In the genomic region with DNA sequence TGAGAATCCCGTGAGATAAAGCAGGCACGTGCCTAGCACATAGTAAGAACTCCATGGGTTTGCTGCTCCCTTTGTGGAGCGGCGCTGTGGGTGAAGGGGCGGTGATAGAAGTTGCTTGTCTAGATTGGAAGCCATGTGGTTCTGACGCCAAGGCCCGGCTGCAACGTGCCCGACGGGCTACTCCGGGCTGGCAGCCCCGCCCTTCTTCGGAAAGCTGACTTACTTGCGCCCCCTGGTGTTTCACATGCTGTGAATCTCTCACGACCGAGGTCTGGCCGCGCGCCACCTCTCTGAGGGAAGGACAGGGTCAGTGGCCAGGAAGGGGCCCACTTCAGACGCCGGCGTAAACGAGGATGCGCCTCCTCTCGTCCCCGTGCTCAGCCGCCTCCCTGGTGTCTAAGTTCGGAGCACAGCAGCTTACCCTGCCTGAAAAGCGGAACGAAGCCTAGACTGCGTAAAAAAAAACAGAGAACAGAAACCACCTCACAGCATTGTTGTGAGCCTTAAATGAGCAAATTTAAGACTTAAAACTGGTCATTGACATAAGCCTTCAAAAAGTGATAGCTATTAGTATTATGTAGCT, we compare ENCODE assay signal across 1 cellular context.
TF ChIP-seq lines count a peak whose summit lies in the region.

No MANE protein-coding gene starts in this region.

TF ChIP-seq in K562, 482 proteins besides CTCF, POLR2A, EP300 and RAD21 (continued from another document and continues in another):
- TF ChIP-seq, protein P1, sequence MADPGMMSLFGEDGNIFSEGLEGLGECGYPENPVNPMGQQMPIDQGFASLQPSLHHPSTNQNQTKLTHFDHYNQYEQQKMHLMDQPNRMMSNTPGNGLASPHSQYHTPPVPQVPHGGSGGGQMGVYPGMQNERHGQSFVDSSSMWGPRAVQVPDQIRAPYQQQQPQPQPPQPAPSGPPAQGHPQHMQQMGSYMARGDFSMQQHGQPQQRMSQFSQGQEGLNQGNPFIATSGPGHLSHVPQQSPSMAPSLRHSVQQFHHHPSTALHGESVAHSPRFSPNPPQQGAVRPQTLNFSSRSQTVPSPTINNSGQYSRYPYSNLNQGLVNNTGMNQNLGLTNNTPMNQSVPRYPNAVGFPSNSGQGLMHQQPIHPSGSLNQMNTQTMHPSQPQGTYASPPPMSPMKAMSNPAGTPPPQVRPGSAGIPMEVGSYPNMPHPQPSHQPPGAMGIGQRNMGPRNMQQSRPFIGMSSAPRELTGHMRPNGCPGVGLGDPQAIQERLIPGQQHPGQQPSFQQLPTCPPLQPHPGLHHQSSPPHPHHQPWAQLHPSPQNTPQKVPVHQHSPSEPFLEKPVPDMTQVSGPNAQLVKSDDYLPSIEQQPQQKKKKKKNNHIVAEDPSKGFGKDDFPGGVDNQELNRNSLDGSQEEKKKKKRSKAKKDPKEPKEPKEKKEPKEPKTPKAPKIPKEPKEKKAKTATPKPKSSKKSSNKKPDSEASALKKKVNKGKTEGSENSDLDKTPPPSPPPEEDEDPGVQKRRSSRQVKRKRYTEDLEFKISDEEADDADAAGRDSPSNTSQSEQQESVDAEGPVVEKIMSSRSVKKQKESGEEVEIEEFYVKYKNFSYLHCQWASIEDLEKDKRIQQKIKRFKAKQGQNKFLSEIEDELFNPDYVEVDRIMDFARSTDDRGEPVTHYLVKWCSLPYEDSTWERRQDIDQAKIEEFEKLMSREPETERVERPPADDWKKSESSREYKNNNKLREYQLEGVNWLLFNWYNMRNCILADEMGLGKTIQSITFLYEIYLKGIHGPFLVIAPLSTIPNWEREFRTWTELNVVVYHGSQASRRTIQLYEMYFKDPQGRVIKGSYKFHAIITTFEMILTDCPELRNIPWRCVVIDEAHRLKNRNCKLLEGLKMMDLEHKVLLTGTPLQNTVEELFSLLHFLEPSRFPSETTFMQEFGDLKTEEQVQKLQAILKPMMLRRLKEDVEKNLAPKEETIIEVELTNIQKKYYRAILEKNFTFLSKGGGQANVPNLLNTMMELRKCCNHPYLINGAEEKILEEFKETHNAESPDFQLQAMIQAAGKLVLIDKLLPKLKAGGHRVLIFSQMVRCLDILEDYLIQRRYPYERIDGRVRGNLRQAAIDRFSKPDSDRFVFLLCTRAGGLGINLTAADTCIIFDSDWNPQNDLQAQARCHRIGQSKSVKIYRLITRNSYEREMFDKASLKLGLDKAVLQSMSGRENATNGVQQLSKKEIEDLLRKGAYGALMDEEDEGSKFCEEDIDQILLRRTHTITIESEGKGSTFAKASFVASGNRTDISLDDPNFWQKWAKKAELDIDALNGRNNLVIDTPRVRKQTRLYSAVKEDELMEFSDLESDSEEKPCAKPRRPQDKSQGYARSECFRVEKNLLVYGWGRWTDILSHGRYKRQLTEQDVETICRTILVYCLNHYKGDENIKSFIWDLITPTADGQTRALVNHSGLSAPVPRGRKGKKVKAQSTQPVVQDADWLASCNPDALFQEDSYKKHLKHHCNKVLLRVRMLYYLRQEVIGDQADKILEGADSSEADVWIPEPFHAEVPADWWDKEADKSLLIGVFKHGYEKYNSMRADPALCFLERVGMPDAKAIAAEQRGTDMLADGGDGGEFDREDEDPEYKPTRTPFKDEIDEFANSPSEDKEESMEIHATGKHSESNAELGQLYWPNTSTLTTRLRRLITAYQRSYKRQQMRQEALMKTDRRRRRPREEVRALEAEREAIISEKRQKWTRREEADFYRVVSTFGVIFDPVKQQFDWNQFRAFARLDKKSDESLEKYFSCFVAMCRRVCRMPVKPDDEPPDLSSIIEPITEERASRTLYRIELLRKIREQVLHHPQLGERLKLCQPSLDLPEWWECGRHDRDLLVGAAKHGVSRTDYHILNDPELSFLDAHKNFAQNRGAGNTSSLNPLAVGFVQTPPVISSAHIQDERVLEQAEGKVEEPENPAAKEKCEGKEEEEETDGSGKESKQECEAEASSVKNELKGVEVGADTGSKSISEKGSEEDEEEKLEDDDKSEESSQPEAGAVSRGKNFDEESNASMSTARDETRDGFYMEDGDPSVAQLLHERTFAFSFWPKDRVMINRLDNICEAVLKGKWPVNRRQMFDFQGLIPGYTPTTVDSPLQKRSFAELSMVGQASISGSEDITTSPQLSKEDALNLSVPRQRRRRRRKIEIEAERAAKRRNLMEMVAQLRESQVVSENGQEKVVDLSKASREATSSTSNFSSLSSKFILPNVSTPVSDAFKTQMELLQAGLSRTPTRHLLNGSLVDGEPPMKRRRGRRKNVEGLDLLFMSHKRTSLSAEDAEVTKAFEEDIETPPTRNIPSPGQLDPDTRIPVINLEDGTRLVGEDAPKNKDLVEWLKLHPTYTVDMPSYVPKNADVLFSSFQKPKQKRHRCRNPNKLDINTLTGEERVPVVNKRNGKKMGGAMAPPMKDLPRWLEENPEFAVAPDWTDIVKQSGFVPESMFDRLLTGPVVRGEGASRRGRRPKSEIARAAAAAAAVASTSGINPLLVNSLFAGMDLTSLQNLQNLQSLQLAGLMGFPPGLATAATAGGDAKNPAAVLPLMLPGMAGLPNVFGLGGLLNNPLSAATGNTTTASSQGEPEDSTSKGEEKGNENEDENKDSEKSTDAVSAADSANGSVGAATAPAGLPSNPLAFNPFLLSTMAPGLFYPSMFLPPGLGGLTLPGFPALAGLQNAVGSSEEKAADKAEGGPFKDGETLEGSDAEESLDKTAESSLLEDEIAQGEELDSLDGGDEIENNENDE (IDR thresholded peaks at IDR 0.05; ENCODE audit: low read depth, low read length), result no peak
- TF ChIP-seq, protein P2, sequence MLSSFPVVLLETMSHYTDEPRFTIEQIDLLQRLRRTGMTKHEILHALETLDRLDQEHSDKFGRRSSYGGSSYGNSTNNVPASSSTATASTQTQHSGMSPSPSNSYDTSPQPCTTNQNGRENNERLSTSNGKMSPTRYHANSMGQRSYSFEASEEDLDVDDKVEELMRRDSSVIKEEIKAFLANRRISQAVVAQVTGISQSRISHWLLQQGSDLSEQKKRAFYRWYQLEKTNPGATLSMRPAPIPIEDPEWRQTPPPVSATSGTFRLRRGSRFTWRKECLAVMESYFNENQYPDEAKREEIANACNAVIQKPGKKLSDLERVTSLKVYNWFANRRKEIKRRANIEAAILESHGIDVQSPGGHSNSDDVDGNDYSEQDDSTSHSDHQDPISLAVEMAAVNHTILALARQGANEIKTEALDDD (IDR thresholded peaks at IDR 0.05), result no peak
- TF ChIP-seq MTA3 (IDR thresholded peaks at IDR 0.05; ENCODE audit: borderline replicate concordance) (peak; percentile 88), SMARCA5 (IDR thresholded peaks at IDR 0.05) (no peak), MCM2 (IDR thresholded peaks at IDR 0.05; ENCODE audit: low read depth) (no peak), KLF1 (tag; IDR thresholded peaks at IDR 0.05) (peak; percentile 90), MYBL2 (IDR thresholded peaks at IDR 0.05; ENCODE audit: low read depth) (no peak), MYBL2 (CRISPR knock-in tag; IDR thresholded peaks at IDR 0.05; ENCODE audit: borderline replicate concordance) (no peak), ZC3H4 (CRISPR knock-in tag; IDR thresholded peaks at IDR 0.05; ENCODE audit: borderline replicate concordance) (no peak), ARNT (IDR thresholded peaks at IDR 0.05) (peak in 1 of 2 experiments; percentile 50; a peak in 1 of 4 replicates), ZNF12 (CRISPR knock-in tag; IDR thresholded peaks at IDR 0.05) (no peak), ZNF766 (CRISPR knock-in tag; conservative IDR thresholded peaks at IDR 0.05) (no peak), SMARCC2 (IDR thresholded peaks at IDR 0.05; ENCODE audit: low read depth) (no peak), U2AF1 (optimal IDR thresholded peaks at IDR 0.05; ENCODE audit: low read depth, low read length) (no peak), ZKSCAN3 (CRISPR knock-in tag; IDR thresholded peaks at IDR 0.05) (no peak), PTTG1 (tag; IDR thresholded peaks at IDR 0.05; ENCODE audit: low read depth) (no peak), ILK (tag; IDR thresholded peaks at IDR 0.05; ENCODE audit: borderline replicate concordance, low read depth) (no peak), NUFIP1 (IDR thresholded peaks at IDR 0.05; ENCODE audit: partially characterized antibody) (no peak), SAFB (IDR thresholded peaks at IDR 0.05; ENCODE audit: borderline replicate concordance, low read depth, low read length) (no peak), MAZ (CRISPR knock-in tag; conservative IDR thresholded peaks at IDR 0.05 in 1 of 2, IDR thresholded peaks at IDR 0.05 in 1 of 2) (peak; percentile 98 to 100)
- TF ChIP-seq, protein P3, sequence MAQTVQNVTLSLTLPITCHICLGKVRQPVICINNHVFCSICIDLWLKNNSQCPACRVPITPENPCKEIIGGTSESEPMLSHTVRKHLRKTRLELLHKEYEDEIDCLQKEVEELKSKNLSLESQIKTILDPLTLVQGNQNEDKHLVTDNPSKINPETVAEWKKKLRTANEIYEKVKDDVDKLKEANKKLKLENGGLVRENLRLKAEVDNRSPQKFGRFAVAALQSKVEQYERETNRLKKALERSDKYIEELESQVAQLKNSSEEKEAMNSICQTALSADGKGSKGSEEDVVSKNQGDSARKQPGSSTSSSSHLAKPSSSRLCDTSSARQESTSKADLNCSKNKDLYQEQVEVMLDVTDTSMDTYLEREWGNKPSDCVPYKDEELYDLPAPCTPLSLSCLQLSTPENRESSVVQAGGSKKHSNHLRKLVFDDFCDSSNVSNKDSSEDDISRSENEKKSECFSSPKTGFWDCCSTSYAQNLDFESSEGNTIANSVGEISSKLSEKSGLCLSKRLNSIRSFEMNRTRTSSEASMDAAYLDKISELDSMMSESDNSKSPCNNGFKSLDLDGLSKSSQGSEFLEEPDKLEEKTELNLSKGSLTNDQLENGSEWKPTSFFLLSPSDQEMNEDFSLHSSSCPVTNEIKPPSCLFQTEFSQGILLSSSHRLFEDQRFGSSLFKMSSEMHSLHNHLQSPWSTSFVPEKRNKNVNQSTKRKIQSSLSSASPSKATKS (CRISPR knock-in tag; IDR thresholded peaks at IDR 0.05), result no peak
- TF ChIP-seq, protein P4, sequence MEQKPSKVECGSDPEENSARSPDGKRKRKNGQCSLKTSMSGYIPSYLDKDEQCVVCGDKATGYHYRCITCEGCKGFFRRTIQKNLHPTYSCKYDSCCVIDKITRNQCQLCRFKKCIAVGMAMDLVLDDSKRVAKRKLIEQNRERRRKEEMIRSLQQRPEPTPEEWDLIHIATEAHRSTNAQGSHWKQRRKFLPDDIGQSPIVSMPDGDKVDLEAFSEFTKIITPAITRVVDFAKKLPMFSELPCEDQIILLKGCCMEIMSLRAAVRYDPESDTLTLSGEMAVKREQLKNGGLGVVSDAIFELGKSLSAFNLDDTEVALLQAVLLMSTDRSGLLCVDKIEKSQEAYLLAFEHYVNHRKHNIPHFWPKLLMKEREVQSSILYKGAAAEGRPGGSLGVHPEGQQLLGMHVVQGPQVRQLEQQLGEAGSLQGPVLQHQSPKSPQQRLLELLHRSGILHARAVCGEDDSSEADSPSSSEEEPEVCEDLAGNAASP (IDR thresholded peaks at IDR 0.05), result no peak
- TF ChIP-seq, protein P5, sequence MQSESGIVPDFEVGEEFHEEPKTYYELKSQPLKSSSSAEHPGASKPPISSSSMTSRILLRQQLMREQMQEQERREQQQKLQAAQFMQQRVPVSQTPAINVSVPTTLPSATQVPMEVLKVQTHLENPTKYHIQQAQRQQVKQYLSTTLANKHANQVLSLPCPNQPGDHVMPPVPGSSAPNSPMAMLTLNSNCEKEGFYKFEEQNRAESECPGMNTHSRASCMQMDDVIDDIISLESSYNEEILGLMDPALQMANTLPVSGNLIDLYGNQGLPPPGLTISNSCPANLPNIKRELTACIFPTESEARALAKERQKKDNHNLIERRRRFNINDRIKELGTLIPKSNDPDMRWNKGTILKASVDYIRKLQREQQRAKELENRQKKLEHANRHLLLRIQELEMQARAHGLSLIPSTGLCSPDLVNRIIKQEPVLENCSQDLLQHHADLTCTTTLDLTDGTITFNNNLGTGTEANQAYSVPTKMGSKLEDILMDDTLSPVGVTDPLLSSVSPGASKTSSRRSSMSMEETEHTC (IDR thresholded peaks at IDR 0.05), result 0 out of 2 replicates have a peak, but pooled peaks have one; percentile 38
- TF ChIP-seq, protein P6, sequence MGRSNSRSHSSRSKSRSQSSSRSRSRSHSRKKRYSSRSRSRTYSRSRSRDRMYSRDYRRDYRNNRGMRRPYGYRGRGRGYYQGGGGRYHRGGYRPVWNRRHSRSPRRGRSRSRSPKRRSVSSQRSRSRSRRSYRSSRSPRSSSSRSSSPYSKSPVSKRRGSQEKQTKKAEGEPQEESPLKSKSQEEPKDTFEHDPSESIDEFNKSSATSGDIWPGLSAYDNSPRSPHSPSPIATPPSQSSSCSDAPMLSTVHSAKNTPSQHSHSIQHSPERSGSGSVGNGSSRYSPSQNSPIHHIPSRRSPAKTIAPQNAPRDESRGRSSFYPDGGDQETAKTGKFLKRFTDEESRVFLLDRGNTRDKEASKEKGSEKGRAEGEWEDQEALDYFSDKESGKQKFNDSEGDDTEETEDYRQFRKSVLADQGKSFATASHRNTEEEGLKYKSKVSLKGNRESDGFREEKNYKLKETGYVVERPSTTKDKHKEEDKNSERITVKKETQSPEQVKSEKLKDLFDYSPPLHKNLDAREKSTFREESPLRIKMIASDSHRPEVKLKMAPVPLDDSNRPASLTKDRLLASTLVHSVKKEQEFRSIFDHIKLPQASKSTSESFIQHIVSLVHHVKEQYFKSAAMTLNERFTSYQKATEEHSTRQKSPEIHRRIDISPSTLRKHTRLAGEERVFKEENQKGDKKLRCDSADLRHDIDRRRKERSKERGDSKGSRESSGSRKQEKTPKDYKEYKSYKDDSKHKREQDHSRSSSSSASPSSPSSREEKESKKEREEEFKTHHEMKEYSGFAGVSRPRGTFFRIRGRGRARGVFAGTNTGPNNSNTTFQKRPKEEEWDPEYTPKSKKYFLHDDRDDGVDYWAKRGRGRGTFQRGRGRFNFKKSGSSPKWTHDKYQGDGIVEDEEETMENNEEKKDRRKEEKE (IDR thresholded peaks at IDR 0.05; ENCODE audit: borderline replicate concordance in 1 of 2, control insufficient read depth in 1 of 2, low read depth in 2 of 2, low read length in 1 of 2), result no peak
- TF ChIP-seq, protein P7, sequence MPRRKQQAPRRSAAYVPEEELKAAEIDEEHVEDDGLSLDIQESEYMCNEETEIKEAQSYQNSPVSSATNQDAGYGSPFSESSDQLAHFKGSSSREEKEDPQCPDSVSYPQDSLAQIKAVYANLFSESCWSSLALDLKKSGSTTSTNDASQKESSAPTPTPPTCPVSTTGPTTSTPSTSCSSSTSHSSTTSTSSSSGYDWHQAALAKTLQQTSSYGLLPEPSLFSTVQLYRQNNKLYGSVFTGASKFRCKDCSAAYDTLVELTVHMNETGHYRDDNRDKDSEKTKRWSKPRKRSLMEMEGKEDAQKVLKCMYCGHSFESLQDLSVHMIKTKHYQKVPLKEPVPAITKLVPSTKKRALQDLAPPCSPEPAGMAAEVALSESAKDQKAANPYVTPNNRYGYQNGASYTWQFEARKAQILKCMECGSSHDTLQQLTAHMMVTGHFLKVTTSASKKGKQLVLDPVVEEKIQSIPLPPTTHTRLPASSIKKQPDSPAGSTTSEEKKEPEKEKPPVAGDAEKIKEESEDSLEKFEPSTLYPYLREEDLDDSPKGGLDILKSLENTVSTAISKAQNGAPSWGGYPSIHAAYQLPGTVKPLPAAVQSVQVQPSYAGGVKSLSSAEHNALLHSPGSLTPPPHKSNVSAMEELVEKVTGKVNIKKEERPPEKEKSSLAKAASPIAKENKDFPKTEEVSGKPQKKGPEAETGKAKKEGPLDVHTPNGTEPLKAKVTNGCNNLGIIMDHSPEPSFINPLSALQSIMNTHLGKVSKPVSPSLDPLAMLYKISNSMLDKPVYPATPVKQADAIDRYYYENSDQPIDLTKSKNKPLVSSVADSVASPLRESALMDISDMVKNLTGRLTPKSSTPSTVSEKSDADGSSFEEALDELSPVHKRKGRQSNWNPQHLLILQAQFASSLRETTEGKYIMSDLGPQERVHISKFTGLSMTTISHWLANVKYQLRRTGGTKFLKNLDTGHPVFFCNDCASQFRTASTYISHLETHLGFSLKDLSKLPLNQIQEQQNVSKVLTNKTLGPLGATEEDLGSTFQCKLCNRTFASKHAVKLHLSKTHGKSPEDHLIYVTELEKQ (CRISPR knock-in tag; IDR thresholded peaks at IDR 0.05), result no peak
